ENCODE assay signal across 8 cellular contexts in the genomic region with DNA sequence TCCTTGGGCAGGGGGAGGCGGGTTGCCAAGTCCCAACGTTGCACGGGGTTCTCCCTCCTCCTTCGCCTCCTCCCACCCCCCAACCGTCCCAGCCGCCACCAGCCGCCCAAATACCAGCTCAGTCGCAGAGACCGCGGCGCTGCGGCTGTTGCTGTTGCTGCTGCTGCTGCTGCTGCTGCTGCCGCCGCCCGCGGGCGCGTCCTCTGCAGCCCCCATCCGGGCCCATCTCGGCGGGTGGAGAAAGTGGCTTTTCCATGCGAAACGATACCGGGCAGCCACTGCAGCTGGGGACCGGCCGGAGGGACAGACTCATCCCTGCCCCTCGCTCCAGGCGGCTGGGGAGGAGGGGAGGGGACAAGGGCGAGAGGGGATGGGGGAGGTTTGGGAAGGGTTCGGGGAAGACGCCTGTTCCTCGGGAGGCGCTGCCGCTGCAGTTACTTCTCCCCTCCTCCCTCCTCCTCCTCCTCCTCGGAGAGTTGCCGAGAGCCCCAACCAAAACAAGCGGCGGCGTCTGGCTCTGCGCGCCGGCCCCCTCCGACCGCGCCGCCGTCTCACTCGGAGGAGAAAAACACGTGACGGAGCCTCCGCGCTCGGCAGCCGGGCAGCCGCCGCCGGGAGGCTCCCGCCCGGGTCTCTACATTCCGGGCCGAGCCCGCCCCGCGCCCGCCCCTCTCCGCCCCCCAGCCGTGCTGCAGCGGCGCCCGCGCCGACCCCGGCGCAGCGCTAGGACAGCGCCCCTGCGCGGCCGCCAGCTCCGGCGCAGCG. TPM values are rescaled to one million over a fixed set of nuclear protein-coding genes. Genes with fewer than 3 reads are reported as not detected.
A peak's percentile ranks its signal among the peaks of the same experiment; 100 is the strongest.
DNase-seq lines count a peak whose midpoint lies in the region; ATAC-seq and TF ChIP-seq lines count a peak whose summit lies in the region.

A gene with protein sequence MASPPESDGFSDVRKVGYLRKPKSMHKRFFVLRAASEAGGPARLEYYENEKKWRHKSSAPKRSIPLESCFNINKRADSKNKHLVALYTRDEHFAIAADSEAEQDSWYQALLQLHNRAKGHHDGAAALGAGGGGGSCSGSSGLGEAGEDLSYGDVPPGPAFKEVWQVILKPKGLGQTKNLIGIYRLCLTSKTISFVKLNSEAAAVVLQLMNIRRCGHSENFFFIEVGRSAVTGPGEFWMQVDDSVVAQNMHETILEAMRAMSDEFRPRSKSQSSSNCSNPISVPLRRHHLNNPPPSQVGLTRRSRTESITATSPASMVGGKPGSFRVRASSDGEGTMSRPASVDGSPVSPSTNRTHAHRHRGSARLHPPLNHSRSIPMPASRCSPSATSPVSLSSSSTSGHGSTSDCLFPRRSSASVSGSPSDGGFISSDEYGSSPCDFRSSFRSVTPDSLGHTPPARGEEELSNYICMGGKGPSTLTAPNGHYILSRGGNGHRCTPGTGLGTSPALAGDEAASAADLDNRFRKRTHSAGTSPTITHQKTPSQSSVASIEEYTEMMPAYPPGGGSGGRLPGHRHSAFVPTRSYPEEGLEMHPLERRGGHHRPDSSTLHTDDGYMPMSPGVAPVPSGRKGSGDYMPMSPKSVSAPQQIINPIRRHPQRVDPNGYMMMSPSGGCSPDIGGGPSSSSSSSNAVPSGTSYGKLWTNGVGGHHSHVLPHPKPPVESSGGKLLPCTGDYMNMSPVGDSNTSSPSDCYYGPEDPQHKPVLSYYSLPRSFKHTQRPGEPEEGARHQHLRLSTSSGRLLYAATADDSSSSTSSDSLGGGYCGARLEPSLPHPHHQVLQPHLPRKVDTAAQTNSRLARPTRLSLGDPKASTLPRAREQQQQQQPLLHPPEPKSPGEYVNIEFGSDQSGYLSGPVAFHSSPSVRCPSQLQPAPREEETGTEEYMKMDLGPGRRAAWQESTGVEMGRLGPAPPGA (N-terminal part only) (minus strand): TSS at position 610 of the 765 bp plus-strand sequence. CDS start 1,082 bp downstream, outside the sequence.

- 0% methylated on average over 20 to 56 of the region's 82 CpGs for WGBS in mesodermal cell (ENCODE audit: insufficient coverage in 2 of 2), 2 experiments

- TF ChIP-seq CTCF in AG09319 (IDR thresholded peaks at IDR 0.05; ENCODE audit: low read depth, low read length): no peak; the same call in 1 of the 2 replicates
- peak; percentile 17 for TF ChIP-seq CTCF in endothelial cell (IDR thresholded peaks at IDR 0.05; ENCODE audit: unreplicated experiment)

- peaks cover 4% of the 10 kb centered on the region for H3K4me1 Mint-ChIP-seq in endothelial cell (ENCODE audit: unreplicated experiment)

- peaks cover 10% of the 10 kb centered on the region for H3K27me3 Mint-ChIP-seq in endothelial cell (ENCODE audit: unreplicated experiment)

- peak within 1 kb of the TSS; percentile 77 for H3K27ac ChIP-seq in mesodermal cell (ENCODE audit: low read depth, low read length, severe bottlenecking)

- H3K27ac Mint-ChIP-seq in endothelial cell (ENCODE audit: unreplicated experiment): peak within 1 kb of the TSS; percentile 13

- peaks cover 41% of the 10 kb centered on the region for H3K36me3 ChIP-seq in mesodermal cell (ENCODE audit: control insufficient read depth, insufficient read depth, low read length)

- H3K4me1 ChIP-seq in mesodermal cell (ENCODE audit: control insufficient read depth, insufficient read depth, low read length, poor library complexity, severe bottlenecking): peaks cover 29% of the 10 kb centered on the region

- H3K9me3 Mint-ChIP-seq in endothelial cell (ENCODE audit: unreplicated experiment): no peaks in the 10 kb centered on the region

- no peaks in the 10 kb centered on the region for H3K36me3 Mint-ChIP-seq in endothelial cell (ENCODE audit: low read depth, unreplicated experiment)

- H3K4me3 ChIP-seq in mesodermal cell (ENCODE audit: extremely low read depth, insufficient read depth, low read length, poor library complexity, severe bottlenecking): peak within 1 kb of the TSS; percentile 85

- peak within 1 kb of the TSS; percentile 86 for H3K4me3 Mint-ChIP-seq in endothelial cell (ENCODE audit: unreplicated experiment)

- ATAC-seq in GM18870 (IDR thresholded peaks at IDR 0.05; ENCODE audit: unreplicated experiment) (peak; percentile 21), HG03103 (IDR thresholded peaks at IDR 0.05; ENCODE audit: low read depth, unreplicated experiment) (peak; percentile 31)

- no peaks in the 10 kb centered on the region for H3K9me3 ChIP-seq in mesodermal cell (ENCODE audit: control insufficient read depth, low read length)

- peak; percentile 67 for DNase-seq in AG09319 (ENCODE audit: extremely low read depth, low read depth)
- peak; percentile 47 for DNase-seq in NCI-H510A (lab: John Stamatoyannopoulos, UW)
- DNase-seq in activated CD8-positive, alpha-beta memory T cell treated with anti-CD3 and anti-CD28 coated beads for 24 hours: peak; percentile 85
- peak; percentile 58 for DNase-seq in endothelial cell (ENCODE audit: low spot score)
- DNase-seq in stimulated activated CD8-positive, alpha-beta memory T cell treated with anti-CD3 and anti-CD28 coated beads, Interleukin-7, amount 100 ng/mL, for 24 hours (ENCODE audit: low read depth): peak; percentile 15

RNA-seq across cellular contexts. Expression of the gene that starts here (rescaled TPM):
- 0.72 TPM for total RNA-seq in endothelial cell (ENCODE audit: unreplicated experiment)
- 48.3 TPM for polyA plus RNA-seq in mesodermal cell (2013, experiment 1 of 2)
- polyA plus RNA-seq in mesodermal cell (2013, experiment 2 of 2): 46.9 TPM

Comparison
In these comparisons a context has a peak if more than half of its experiments do, and no peak if none do; other contexts are left out.
1. Peak in every context shown above with its lines: DNase-seq, ATAC-seq, H3K4me3 ChIP-seq and H3K27ac ChIP-seq.
2. Peak in DNase-seq in endothelial cell; RNA of the gene not detected or under 1 TPM.
3. DNase-seq: peak in every context shown above with its lines; median percentile 85 in activated CD8-positive, alpha-beta memory T cell treated with anti-CD3 and anti-CD28 coated beads for 24 hours; 67 in AG09319; 58 in endothelial cell; 47 in NCI-H510A; 15 in stimulated activated CD8-positive, alpha-beta memory T cell treated with anti-CD3 and anti-CD28 coated beads, Interleukin-7, amount 100 ng/mL, for 24 hours.